Comparison of ENCODE assay signal across 17 cellular contexts in genomic region chr14:74591899-74592298, GRCh38. TPM values are rescaled to one million over a fixed set of nuclear protein-coding genes. Genes with fewer than 3 reads are reported as not detected.
DNase-seq lines count a peak whose midpoint lies in the region; ATAC-seq and TF ChIP-seq lines count a peak whose summit lies in the region.
"Had no signal": no experiment of that assay in that cellular context is flagged by ENCODE, and none has a peak within 500 bp of the region (broad histone marks: within the 10 kb centered on the region; RNA-seq: fewer than 3 reads in every experiment).

No MANE protein-coding gene starts in this region.

- H3K36me3 ChIP-seq in lung (ENCODE audit: control insufficient read depth in 2 of 2, insufficient read depth in 2 of 2, low read length in 2 of 2): no peaks in the 10 kb centered on the region
- no peaks in the 10 kb centered on the region for H3K36me3 ChIP-seq in thyroid gland
- H3K36me3 ChIP-seq: neutrophil had no signal

- peaks cover 79% of the 10 kb centered on the region for H3K4me1 Mint-ChIP-seq in dendritic cell treated with granulocyte-macrophage colony-stimulating factor and Interleukin-4, amounts not matched to agents 40 ng/mL and 50 ng/mL, for 4 days (ENCODE audit: low read depth)

- no peaks in the 10 kb centered on the region for H3K9me3 Mint-ChIP-seq in dendritic cell treated with granulocyte-macrophage colony-stimulating factor and Interleukin-4, amounts not matched to agents 40 ng/mL and 50 ng/mL, for 4 days
- H3K9me3 Mint-ChIP-seq: mesothelial cell of epicardium; stimulated activated naive B cell treated with anti-CD40 and anti-IgM and Interleukin-4, amounts not matched to agents 10 μg/mL and 1 μg/mL and 100 μg/mL, for 72 hours had no signal

- no peak overlapping the region for H3K4me3 Mint-ChIP-seq in dendritic cell treated with granulocyte-macrophage colony-stimulating factor and Interleukin-4, amounts not matched to agents 40 ng/mL and 50 ng/mL, for 4 days
- H3K4me3 Mint-ChIP-seq: mesothelial cell of epicardium; stimulated activated naive B cell treated with anti-CD40 and anti-IgM and Interleukin-4, amounts not matched to agents 10 μg/mL and 1 μg/mL and 100 μg/mL, for 72 hours had no signal

- peaks cover 28 to 33% of the 10 kb centered on the region in 2 donors for H3K4me1 ChIP-seq in lung (ENCODE audit: control insufficient read depth in 2 of 2, insufficient read depth in 2 of 2, low read length in 2 of 2)
- peaks cover 62 to 92% of the 10 kb centered on the region in 2 donors for H3K4me1 ChIP-seq in thyroid gland

- TF ChIP-seq CTCF in lung (IDR thresholded peaks at IDR 0.05; ENCODE audit: control extremely low read depth, extremely low read depth): no peak
- no peak for TF ChIP-seq CTCF in thyroid gland (IDR thresholded peaks at IDR 0.05)

- no peaks in the 10 kb centered on the region for H3K27me3 ChIP-seq in lung (ENCODE audit: control insufficient read depth, insufficient read depth)
- H3K27me3 ChIP-seq in thyroid gland: no peaks in the 10 kb centered on the region
- H3K27me3 ChIP-seq: body of pancreas, neutrophil had no signal

- peaks cover 13% of the 10 kb centered on the region for H3K27me3 Mint-ChIP-seq in dendritic cell treated with granulocyte-macrophage colony-stimulating factor and Interleukin-4, amounts not matched to agents 40 ng/mL and 50 ng/mL, for 4 days

- no peaks in the 10 kb centered on the region for H3K9me3 ChIP-seq in lung (ENCODE audit: control insufficient read depth in 2 of 2, insufficient read depth in 1 of 2, low read length in 1 of 2)
- H3K9me3 ChIP-seq in thyroid gland: no peaks in the 10 kb centered on the region
- H3K9me3 ChIP-seq: body of pancreas, neutrophil had no signal

- H3K4me3 ChIP-seq in lung (no peak overlapping the region), thyroid gland (replicated peaks in 1 of 3) (no peak overlapping the region)
- H3K4me3 ChIP-seq: body of pancreas had no signal

- no peaks in the 10 kb centered on the region for H3K36me3 Mint-ChIP-seq in dendritic cell treated with granulocyte-macrophage colony-stimulating factor and Interleukin-4, amounts not matched to agents 40 ng/mL and 50 ng/mL, for 4 days (ENCODE audit: low read depth)
- H3K36me3 Mint-ChIP-seq: mesothelial cell of epicardium; stimulated activated naive B cell treated with anti-CD40 and anti-IgM and Interleukin-4, amounts not matched to agents 10 μg/mL and 1 μg/mL and 100 μg/mL, for 72 hours had no signal

- H3K27ac ChIP-seq in lung (ENCODE audit: low read depth in 1 of 2, low read length in 1 of 2) (peak overlapping the region; percentile 37 to 50), thyroid gland (peak overlapping the region; percentile 90 to 96 (median 93))
- H3K27ac ChIP-seq: body of pancreas, neutrophil had no signal

- TF ChIP-seq POLR2A in thyroid gland (IDR thresholded peaks at IDR 0.05): peak in 1 of 2 donors; percentile 15

- ATAC-seq in lung (ENCODE audit: insufficient read depth, low FRiP score): no peak
- ATAC-seq in GM21360 (IDR thresholded peaks at IDR 0.05; ENCODE audit: unreplicated experiment): no peak
- ATAC-seq: body of pancreas had no signal

- WGBS in lung, 2 donors: 48 to 76% methylated on average over 5 of the region's 5 CpGs
- 11 to 19% methylated on average over 5 of the region's 5 CpGs for WGBS in thyroid gland, 2 donors

- intact Hi-C loops in dendritic cell treated with granulocyte-macrophage colony-stimulating factor and Interleukin-4, amounts not matched to agents 40 ng/mL and 50 ng/mL, for 4 days (cut with micrococcal nuclease): no loop called here
- intact Hi-C loops in thyroid gland (cut with DNase I): no loop called here

- H3K27ac Mint-ChIP-seq in dendritic cell treated with granulocyte-macrophage colony-stimulating factor and Interleukin-4, amounts not matched to agents 40 ng/mL and 50 ng/mL, for 4 days: peak overlapping the region; percentile 93
- H3K27ac Mint-ChIP-seq: mesothelial cell of epicardium had no signal

- DNase-seq in RPMI7951 (ENCODE audit: low read depth) (peak; percentile 29), lung (ENCODE audit: low spot score) (no peak), thyroid gland (peak; percentile 89), kidney tubule cell (ENCODE audit: low spot score) (no peak)
- no peak for DNase-seq in stimulated activated CD8-positive, alpha-beta memory T cell treated with anti-CD3 and anti-CD28 coated beads, Interleukin-4, amount 100 ng/mL, for 48 hours
- DNase-seq: activated CD4-positive, alpha-beta T cell treated with anti-CD3 and anti-CD28 coated beads for 1 hour; body of pancreas; Karpas-422; NCI-H1436 treated with DMSO at 0.1 percent for 48 hours; NCI-H226; SIG-M5; small intestine; stimulated activated naive B cell treated with anti-CD40 and anti-IgM and Interleukin-4, amounts not matched to agents 10 μg/mL and 1 μg/mL and 100 μg/mL, for 72 hours had no signal

RNA-seq across cellular contexts. Expression of gene LTBP2, which starts 20.1 kb away (rescaled TPM):
- total RNA-seq in RPMI7951 (2014; rRNA removed; shearing (Covaris generic)): 22.8 and 26.0 TPM in 2 replicates
- 10 to 100 TPM; 33.4 to 78.4 TPM for total RNA-seq in lung
- polyA plus RNA-seq in lung: 10 to 100 TPM; 13.2 to 18.2 TPM
- total RNA-seq in thyroid gland: 100 to 1,000 TPM in 3 of 4 donors, 10 to 100 TPM in 1; 81.3 to 240 (median 189) TPM

Comparison
In these comparisons a context has a peak if more than half of its experiments do, and no peak if none do; other contexts are left out.
1. DNase-seq: peak in RPMI7951 (single experiment) and thyroid gland (2 of 2); none in lung (single experiment), kidney tubule cell (single experiment) and stimulated activated CD8-positive, alpha-beta memory T cell treated with anti-CD3 and anti-CD28 coated beads, Interleukin-4, amount 100 ng/mL, for 48 hours (single experiment).